Comparison of ENCODE assay signal across 9 cellular contexts in genomic region chr13:98978280-98978679, GRCh38. TPM values are rescaled to one million over a fixed set of nuclear protein-coding genes. Genes with fewer than 3 reads are reported as not detected.
DNase-seq lines count a peak whose midpoint lies in the region; ATAC-seq and TF ChIP-seq lines count a peak whose summit lies in the region.
"Had no signal": no experiment of that assay in that cellular context is flagged by ENCODE, and none has a peak within 500 bp of the region (broad histone marks: within the 10 kb centered on the region; RNA-seq: fewer than 3 reads in every experiment).

No MANE protein-coding gene starts in this region.

- peak in 1 of 2 experiments; percentile 79; a peak in 1 of 4 replicates for TF ChIP-seq EP300 in SK-N-SH (IDR thresholded peaks at IDR 0.05; ENCODE audit: borderline replicate concordance in 1 of 2, low read depth in 1 of 2, low read length in 1 of 2)

- CTCF ChIA-PET in CD4-positive, alpha-beta T cell (lab: Charles Lee): no interaction called here
- CTCF ChIA-PET in SK-N-SH (lab: Yijun Ruan, JAX): no interaction called here

- no peaks in the 10 kb centered on the region for H3K36me3 Mint-ChIP-seq in CD4-positive, alpha-beta T cell (ENCODE audit: low read depth)
- no peaks in the 10 kb centered on the region for H3K36me3 Mint-ChIP-seq in nephron progenitor cell (ENCODE audit: low read depth)

- intact Hi-C loops in CD4-positive, alpha-beta T cell (cut with DNase I, micrococcal nuclease): no loop called here
- intact Hi-C loops in adrenal gland (cut with DNase I): no loop called here

- no peak for TF ChIP-seq POLR2A in adrenal gland (IDR thresholded peaks at IDR 0.05)

- H3K9me3 Mint-ChIP-seq in CD4-positive, alpha-beta T cell: no peaks in the 10 kb centered on the region
- no peaks in the 10 kb centered on the region for H3K9me3 Mint-ChIP-seq in nephron progenitor cell

- H3F3A ChIP-seq in SK-N-SH (replicated peaks; ENCODE audit: insufficient read depth): no peaks in the 10 kb centered on the region

- peaks cover 11% of the 10 kb centered on the region; the same call in 1 of the 2 replicates for H3K79me2 ChIP-seq in SK-N-SH (ENCODE audit: insufficient read depth)
- H3K79me2 ChIP-seq in trophoblast cell (ENCODE audit: control insufficient read depth, insufficient read depth, low read length, poor library complexity): no peaks in the 10 kb centered on the region

- H3K4ac ChIP-seq in trophoblast cell (ENCODE audit: low read depth, low read length): no peak overlapping the region

- no peak overlapping the region for H3K14ac ChIP-seq in trophoblast cell (ENCODE audit: low read length)

- H4K91ac ChIP-seq in trophoblast cell (ENCODE audit: low read depth, low read length): no peak overlapping the region

- POLR2A ChIA-PET in CD4-positive, alpha-beta T cell (lab: Charles Lee): interaction anchor here (0.8 to 1.1 kb wide), 4 partner anchors 9 to 60 kb away, joined by 3 read pairs; no protein-coding TSS in a partner anchor
- POLR2A ChIA-PET in SK-N-SH (lab: Yijun Ruan, JAX): no interaction called here

- peaks cover 4% of the 10 kb centered on the region for H3K79me1 ChIP-seq in trophoblast cell (ENCODE audit: low read length)

- H2AK5ac ChIP-seq in trophoblast cell (ENCODE audit: low read length): no peak overlapping the region

- H3K4me3 ChIP-seq in SK-N-SH (ENCODE audit: low read depth in 2 of 2, low read length in 1 of 2) (0 out of 4 replicates have a peak overlapping the region, but pooled peaks of 1 of the 2 experiments have one; percentile 16), fibroblast of pulmonary artery (replicated peaks; ENCODE audit: low read depth, low read length) (peak overlapping the region; percentile 57), trophoblast cell (ENCODE audit: low read depth, low read length) (no peak overlapping the region), adrenal gland (peak overlapping the region in 1 of 4 donors; percentile 50)

- H3K36me3 ChIP-seq in SK-N-SH (replicated peaks in 1 of 2; ENCODE audit: control insufficient read depth in 1 of 2, insufficient read depth in 2 of 2, low read length in 1 of 2): no peaks in the 10 kb centered on the region
- no peaks in the 10 kb centered on the region for H3K36me3 ChIP-seq in trophoblast cell (ENCODE audit: control insufficient read depth in 1 of 2, insufficient read depth in 2 of 2, low read length in 2 of 2)
- H3K36me3 ChIP-seq in adrenal gland (replicated peaks in 1 of 2): no peaks in the 10 kb centered on the region

- no peak overlapping the region for H2BK12ac ChIP-seq in trophoblast cell (ENCODE audit: low read length)

- H3K4me1 ChIP-seq in SK-N-SH (ENCODE audit: control insufficient read depth in 1 of 2, insufficient read depth in 2 of 2, low read depth in 1 of 2, low read length in 1 of 2): peaks cover 6 to 31% of the 10 kb centered on the region in 2 experiments; a peak in 2 of 4 replicates
- H3K4me1 ChIP-seq in trophoblast cell (ENCODE audit: control insufficient read depth in 1 of 2, insufficient read depth in 2 of 2, low read length in 2 of 2): peaks cover 15 to 22% of the 10 kb centered on the region in 2 experiments
- H3K4me1 ChIP-seq in adrenal gland (replicated peaks in 1 of 2): peaks cover 6 to 26% of the 10 kb centered on the region in 2 donors

- H3K4me2 ChIP-seq in SK-N-SH: peak overlapping the region; percentile 67
- peak overlapping the region; percentile 39 for H3K4me2 ChIP-seq in trophoblast cell (ENCODE audit: low read length)

- H3K4me1 Mint-ChIP-seq in CD4-positive, alpha-beta T cell (ENCODE audit: low read depth): peaks cover 89% of the 10 kb centered on the region
- peaks cover 35% of the 10 kb centered on the region for H3K4me1 Mint-ChIP-seq in nephron progenitor cell

- no peaks in the 10 kb centered on the region for H3K9me3 ChIP-seq in CD4-positive, alpha-beta T cell (ENCODE audit: control insufficient read depth, low read length)
- no peaks in the 10 kb centered on the region for H3K9me3 ChIP-seq in SK-N-SH
- H3K9me3 ChIP-seq in trophoblast cell (ENCODE audit: insufficient read depth, low read depth, low read length): no peaks in the 10 kb centered on the region
- H3K9me3 ChIP-seq in adrenal gland (replicated peaks in 1 of 3): no peaks in the 10 kb centered on the region

- no peaks in the 10 kb centered on the region for H3K27me3 Mint-ChIP-seq in CD4-positive, alpha-beta T cell
- no peaks in the 10 kb centered on the region for H3K27me3 Mint-ChIP-seq in nephron progenitor cell (ENCODE audit: low read depth, poor library complexity)

- no peak overlapping the region for H4K12ac ChIP-seq in trophoblast cell (ENCODE audit: low read depth, low read length)

- no peak for DNase-seq in CD4-positive, alpha-beta T cell
- DNase-seq in SK-N-SH (no peak), fibroblast of pulmonary artery (ENCODE audit: low read depth) (peak; percentile 65), trophoblast cell (peak; percentile 69 to 85), NCI-H1694 (lab: John Stamatoyannopoulos, UW) (no peak), adrenal gland (no peak), nephron progenitor cell (no peak)
- no peak for DNase-seq in activated naive CD4-positive, alpha-beta T cell treated with Interleukin-2 at 50 U/mL for 16 hours
- DNase-seq: NCI-H524 had no signal

- no peak for TF ChIP-seq CTCF in CD4-positive, alpha-beta T cell (IDR thresholded peaks at IDR 0.05)
- TF ChIP-seq CTCF in SK-N-SH (IDR thresholded peaks at IDR 0.05) (no peak), fibroblast of pulmonary artery (IDR thresholded peaks at IDR 0.05; ENCODE audit: low read length, missing control alignments) (no peak), adrenal gland (IDR thresholded peaks at IDR 0.05) (no peak), nephron progenitor cell (IDR thresholded peaks at IDR 0.05) (no peak)

- H3K18ac ChIP-seq in trophoblast cell (ENCODE audit: low read length): no peak overlapping the region

- no peak overlapping the region for H4K8ac ChIP-seq in trophoblast cell (ENCODE audit: low read depth, low read length)

- H3K4me3 Mint-ChIP-seq in CD4-positive, alpha-beta T cell: no peak overlapping the region
- no peak overlapping the region for H3K4me3 Mint-ChIP-seq in nephron progenitor cell

- no peak overlapping the region for H2AFZ ChIP-seq in SK-N-SH (ENCODE audit: low read depth)
- H2AFZ ChIP-seq in trophoblast cell (ENCODE audit: insufficient read depth, low read length, poor library complexity): no peak overlapping the region

- ATAC-seq in CD4-positive, alpha-beta T cell (ENCODE audit: poor library complexity): no peak

- H3K27me3 ChIP-seq in CD4-positive, alpha-beta T cell (ENCODE audit: control insufficient read depth, insufficient read depth, low read length): no peaks in the 10 kb centered on the region
- H3K27me3 ChIP-seq in SK-N-SH (ENCODE audit: insufficient read depth) (no peaks in the 10 kb centered on the region), trophoblast cell (ENCODE audit: insufficient read depth, low read length) (no peaks in the 10 kb centered on the region), adrenal gland (no peaks in the 10 kb centered on the region)

- no peaks in the 10 kb centered on the region for H3K9me2 ChIP-seq in SK-N-SH

- no peak overlapping the region for H2BK120ac ChIP-seq in trophoblast cell (ENCODE audit: insufficient read depth, low read length, poor library complexity)

- H4K20me1 ChIP-seq in SK-N-SH (ENCODE audit: insufficient read depth): no peaks in the 10 kb centered on the region

- H3K9ac ChIP-seq in SK-N-SH (peak overlapping the region; percentile 52; the same call in 1 of the 2 replicates), trophoblast cell (ENCODE audit: low read length) (no peak overlapping the region)

- 18% methylated on average over 3 of the region's 3 CpGs for WGBS in SK-N-SH (ENCODE audit: low lambda C conversion rate)
- no CpG with 5 or more reads among the region's 3 CpGs for WGBS in trophoblast cell (ENCODE audit: extremely low coverage, insufficient coverage, insufficient read length)
- 29 to 36% (median 30%) methylated on average over 3 of the region's 3 CpGs for WGBS in adrenal gland, 4 donors

- no peak overlapping the region for H3K23ac ChIP-seq in trophoblast cell (ENCODE audit: low read length)

- TF ChIP-seq RAD21 in SK-N-SH (IDR thresholded peaks at IDR 0.05; ENCODE audit: low read length): no peak

- no peak overlapping the region for H2BK5ac ChIP-seq in trophoblast cell (ENCODE audit: low read depth, low read length, poor library complexity)

- peak overlapping the region; percentile 28 for H3K27ac Mint-ChIP-seq in CD4-positive, alpha-beta T cell
- no peak overlapping the region for H3K27ac Mint-ChIP-seq in nephron progenitor cell

- H3K27ac ChIP-seq in CD4-positive, alpha-beta T cell (ENCODE audit: low read depth, low read length): no peak overlapping the region
- peak overlapping the region in 1 of 2 experiments; percentile 74; a peak in 3 of 4 replicates for H3K27ac ChIP-seq in SK-N-SH (ENCODE audit: low read depth in 2 of 2, low read length in 1 of 2)
- peak overlapping the region; percentile 63 for H3K27ac ChIP-seq in trophoblast cell (ENCODE audit: low read depth, low read length)
- peak overlapping the region in 1 of 5 donors; percentile 2 for H3K27ac ChIP-seq in adrenal gland

TF ChIP-seq in SK-N-SH, 30 proteins besides CTCF, POLR2A, EP300 and RAD21 (continues in another document):
- TF ChIP-seq SMC3 (IDR thresholded peaks at IDR 0.05; ENCODE audit: low read depth, low read length): no peak
- no peak for TF ChIP-seq RCOR1 (IDR thresholded peaks at IDR 0.05; ENCODE audit: low read length)
- TF ChIP-seq TEAD4 (IDR thresholded peaks at IDR 0.05; ENCODE audit: borderline replicate concordance, insufficient read depth): peak; percentile 41; the same call in 1 of the 2 replicates
- no peak; the same call in 1 of the 2 replicates for TF ChIP-seq SIN3A (IDR thresholded peaks at IDR 0.05; ENCODE audit: borderline replicate concordance, low read depth, low read length)
- no peak for TF ChIP-seq IRF3 (IDR thresholded peaks at IDR 0.05; ENCODE audit: low read depth, low read length)

RNA-seq across cellular contexts. Expression of gene DOCK9, which starts 0.4 kb away (rescaled TPM):
- total RNA-seq in CD4-positive, alpha-beta T cell: 10 to 100 TPM; 76.3 to 79.3 TPM
- 16.6 and 17.9 TPM in 2 replicates for polyA plus RNA-seq in SK-N-SH (2012; rRNA removed)
- polyA plus RNA-seq in SK-N-SH (2012; cell fraction: cytosol; rRNA removed): 14.3 and 14.9 TPM in 2 replicates
- 18.5 and 22.2 TPM in 2 replicates for polyA plus RNA-seq in SK-N-SH (2012; cell fraction: nucleus; rRNA removed)
- 135 and 138 TPM in 2 replicates for polyA plus RNA-seq in trophoblast cell (2013)
- 10 to 100 TPM; 37.8 to 83.4 (median 55.5) TPM for total RNA-seq in adrenal gland
- polyA plus RNA-seq in adrenal gland: 10 to 100 TPM; 16.2 to 40.8 (median 21.2) TPM

Comparison
In these comparisons a context has a peak if more than half of its experiments do, and no peak if none do; other contexts are left out.
1. DNase-seq: peak in fibroblast of pulmonary artery (single experiment) and trophoblast cell (2 of 2); none in CD4-positive, alpha-beta T cell (0 of 10), SK-N-SH (single experiment), NCI-H1694 (single experiment), adrenal gland (0 of 7), nephron progenitor cell (single experiment) and activated naive CD4-positive, alpha-beta T cell treated with Interleukin-2 at 50 U/mL for 16 hours (single experiment).